8 cellular contexts compared by ENCODE assay signal in the genomic region with DNA sequence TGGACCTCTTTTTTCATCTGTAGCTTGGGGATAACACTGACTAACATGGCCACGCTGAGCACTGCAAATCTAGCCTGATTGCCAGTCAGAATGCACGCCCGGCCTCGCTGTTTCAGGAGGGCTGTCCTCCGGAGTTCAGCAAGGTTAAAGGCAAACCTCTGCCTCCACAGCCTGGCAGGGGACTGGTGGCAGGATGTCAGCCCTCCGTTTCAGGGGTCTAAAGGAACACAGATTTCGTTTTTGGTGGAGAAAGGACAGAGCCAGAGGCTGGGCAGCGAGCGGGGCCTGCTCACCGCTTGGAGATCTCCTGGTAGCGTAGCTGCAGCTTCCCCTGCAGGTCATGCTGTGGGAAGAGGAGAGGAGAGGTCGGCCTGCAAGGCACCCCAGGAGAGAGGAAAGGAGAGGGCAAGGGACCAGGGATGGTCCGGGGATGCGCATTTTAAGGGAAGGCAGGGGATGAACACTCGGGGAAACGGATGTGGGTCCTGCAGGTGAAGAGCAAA. TPM values are rescaled to one million over a fixed set of nuclear protein-coding genes. Genes with fewer than 3 reads are reported as not detected.
DNase-seq lines count a peak whose midpoint lies in the region; ATAC-seq and TF ChIP-seq lines count a peak whose summit lies in the region.

No MANE protein-coding gene starts in this region.

- peak overlapping the region; percentile 97 for H3K4me3 Mint-ChIP-seq in activated CD8-positive, alpha-beta T cell treated with anti-CD3 and anti-CD28 coated beads for 36 hours

- peaks cover 29% of the 10 kb centered on the region for H3K4me1 Mint-ChIP-seq in activated CD8-positive, alpha-beta T cell treated with anti-CD3 and anti-CD28 coated beads for 36 hours (ENCODE audit: low read depth)

- no peaks in the 10 kb centered on the region for H3K27me3 Mint-ChIP-seq in activated CD8-positive, alpha-beta T cell treated with anti-CD3 and anti-CD28 coated beads for 36 hours

- intact Hi-C loops in activated CD8-positive, alpha-beta T cell treated with anti-CD3 and anti-CD28 coated beads for 36 hours (cut with micrococcal nuclease): no loop called here
- intact Hi-C loops in Right ventricle myocardium superior (cut with DNase I): no loop called here
- intact Hi-C loops in sciatic nerve (cut with DNase I): no loop called here

- no peak for TF ChIP-seq POLR2A in GM18505 (IDR thresholded peaks at IDR 0.05; ENCODE audit: borderline replicate concordance, extremely low read depth, insufficient read depth, insufficient read length)

- H3K36me3 Mint-ChIP-seq in activated CD8-positive, alpha-beta T cell treated with anti-CD3 and anti-CD28 coated beads for 36 hours (ENCODE audit: low read depth): peaks cover 42% of the 10 kb centered on the region

- TF ChIP-seq CTCF in activated CD8-positive, alpha-beta T cell treated with anti-CD3 and anti-CD28 coated beads for 36 hours (IDR thresholded peaks at IDR 0.05): no peak

- peak overlapping the region; percentile 96 for H3K27ac Mint-ChIP-seq in activated CD8-positive, alpha-beta T cell treated with anti-CD3 and anti-CD28 coated beads for 36 hours

- peak; percentile 8 for ATAC-seq in GM18505 (IDR thresholded peaks at IDR 0.05; ENCODE audit: unreplicated experiment)
- ATAC-seq in HG03095 (IDR thresholded peaks at IDR 0.05; ENCODE audit: unreplicated experiment): peak; percentile 2
- ATAC-seq in activated CD8-positive, alpha-beta T cell treated with anti-CD3 and anti-CD28 coated beads for 36 hours: peak; percentile 7
- ATAC-seq in Right ventricle myocardium superior (ENCODE audit: poor library complexity): peak; percentile 1
- peak; percentile 21 for ATAC-seq in sciatic nerve
- ATAC-seq in HG02588 (IDR thresholded peaks at IDR 0.05; ENCODE audit: unreplicated experiment): no peak

- DNase-seq in activated CD8-positive, alpha-beta T cell treated with anti-CD3 and anti-CD28 coated beads for 36 hours: peak; percentile 49
- DNase-seq in Right ventricle myocardium superior: no peak
- DNase-seq in sciatic nerve (ENCODE audit: low spot score): no peak
- no peak for DNase-seq in NCI-H2171 treated with DMSO at 0.1 percent for 48 hours (lab: John Stamatoyannopoulos, UW)
- no peak for DNase-seq in NCI-H1105 treated with DMSO at 0.1 percent for 48 hours (lab: John Stamatoyannopoulos, UW)

- POLR2A ChIA-PET in activated CD8-positive, alpha-beta T cell treated with anti-CD3 and anti-CD28 coated beads for 36 hours (lab: Charles Lee): interaction anchor here (0.6 to 6.6 kb wide), 10 partner anchors 10 to 72 kb away, joined by 3 to 37 read pairs (median 4); a partner anchor contains a TSS

- H3K9me3 Mint-ChIP-seq in activated CD8-positive, alpha-beta T cell treated with anti-CD3 and anti-CD28 coated beads for 36 hours: no peaks in the 10 kb centered on the region

- CTCF ChIA-PET in activated CD8-positive, alpha-beta T cell treated with anti-CD3 and anti-CD28 coated beads for 36 hours (lab: Charles Lee): no interaction called here

RNA-seq across cellular contexts. Expression of a gene that starts 0.6 kb away (rescaled TPM):
- total RNA-seq in activated CD8-positive, alpha-beta T cell treated with anti-CD3 and anti-CD28 coated beads for 36 hours: 10 to 100 TPM; 72.2 to 84.3 TPM
- total RNA-seq in Right ventricle myocardium superior (127 TPM), sciatic nerve (24.7 TPM)

RNA-seq across cellular contexts. Expression of a gene that starts 0.7 kb away (rescaled TPM):
- 1,000 to 10,000 TPM; 2,450 to 2,492 TPM for total RNA-seq in activated CD8-positive, alpha-beta T cell treated with anti-CD3 and anti-CD28 coated beads for 36 hours
- 1,119 TPM for total RNA-seq in Right ventricle myocardium superior
- 893 TPM for total RNA-seq in sciatic nerve

RNA-seq across cellular contexts. Expression of a gene that starts 12.5 kb away (rescaled TPM):
- total RNA-seq in activated CD8-positive, alpha-beta T cell treated with anti-CD3 and anti-CD28 coated beads for 36 hours: 10 to 100 TPM; 59.0 to 62.2 TPM
- total RNA-seq in Right ventricle myocardium superior (34.5 TPM), sciatic nerve (23.8 TPM)

RNA-seq across cellular contexts. Expression of a gene that starts 22.4 kb away (rescaled TPM):
- total RNA-seq in activated CD8-positive, alpha-beta T cell treated with anti-CD3 and anti-CD28 coated beads for 36 hours: 1 to 10 TPM; 3.6 TPM
- 21.8 TPM for total RNA-seq in Right ventricle myocardium superior
- total RNA-seq in sciatic nerve: 28.2 TPM

RNA-seq across cellular contexts. Expression of a gene that starts 43.3 kb away (rescaled TPM):
- total RNA-seq in activated CD8-positive, alpha-beta T cell treated with anti-CD3 and anti-CD28 coated beads for 36 hours: 10 to 100 TPM; 26.8 to 27.8 TPM
- 13.9 TPM for total RNA-seq in Right ventricle myocardium superior
- 9.2 TPM for total RNA-seq in sciatic nerve
